ENCODE assay signal across 36 cellular contexts in genomic region chr11:105636496-105636895, GRCh38. TPM values are rescaled to one million over a fixed set of nuclear protein-coding genes. Genes with fewer than 3 reads are reported as not detected.
"Had no signal": no experiment of that assay in that cellular context is flagged by ENCODE, and none has a peak within 500 bp of the region (broad histone marks: within the 10 kb centered on the region; RNA-seq: fewer than 3 reads in every experiment).

No MANE protein-coding gene starts in this region.

- H3K9me3 ChIP-seq: ascending aorta had no signal

- H3K9me3 Mint-ChIP-seq: activated B cell treated with CpG ODN at 0.5 μM for 24 hours; activated CD4-positive, alpha-beta memory T cell treated with anti-CD3 and anti-CD28 coated beads, Interleukin-2, amount 10 ng/mL, durations not matched to agents 7 days and 5 days; activated CD4-positive, alpha-beta T cell treated with anti-CD3 and anti-CD28 coated beads, Interleukin-2, amount 10 ng/mL, durations not matched to agents 7 days and 5 days; activated naive CD4-positive, alpha-beta T cell treated with anti-CD3 and anti-CD28 coated beads, Interleukin-2, amount 10 ng/mL, durations not matched to agents 7 days and 5 days; activated naive CD4-positive, alpha-beta T cell treated with anti-CD3 and anti-CD28 coated beads, Interleukin-2, amount 50 U/mL, for 24 hours; activated naive CD8-positive, alpha-beta T cell treated with anti-CD3 and anti-CD28 coated beads, Interleukin-2, amount 10 ng/mL, durations not matched to agents 7 days and 5 days; activated naive CD8-positive, alpha-beta T cell treated with anti-CD3 and anti-CD28 coated beads, Interleukin-2, amount 50 U/mL, for 24 hours; activated T-cell treated with anti-CD3 and anti-CD28 coated beads, Interleukin-2, amount 50 U/mL, for 24 hours; activated T-helper 2 cell treated with anti-CD3 and anti-CD28 coated beads, Interferon-gamma antibody, Interleukin-2, Interleukin-4, amounts not matched to agents 10 μg/mL and 5 μg/mL and 100 μg/mL, durations not matched to agents 14 hours and 24 hours and 36 hours; brain; central memory CD8-positive, alpha-beta T cell; T-helper 1 cell treated with Interleukin-12 subunit alpha and Interleukin-12 subunit beta and Interleukin-4 antibody, amounts not matched to agents 30 μg/mL and 1 μg/mL, for 36 hours; T-helper 2 cell treated with Interferon-gamma antibody and Interleukin-4, amounts not matched to agents 5 μg/mL and 100 μg/mL, for 36 hours had no signal

- H3K27me3 Mint-ChIP-seq: activated B cell treated with CpG ODN at 0.5 μM for 24 hours; activated CD4-positive, alpha-beta memory T cell treated with anti-CD3 and anti-CD28 coated beads, Interleukin-2, amount 10 ng/mL, durations not matched to agents 7 days and 5 days; activated CD4-positive, alpha-beta T cell treated with anti-CD3 and anti-CD28 coated beads, Interleukin-2, amount 10 ng/mL, durations not matched to agents 7 days and 5 days; activated CD8-positive, alpha-beta memory T cell treated with anti-CD3 and anti-CD28 coated beads, Interleukin-2, amount 10 ng/mL, durations not matched to agents 7 days and 5 days; activated naive CD4-positive, alpha-beta T cell treated with anti-CD3 and anti-CD28 coated beads, Interleukin-2, amount 10 ng/mL, durations not matched to agents 7 days and 5 days; activated naive CD4-positive, alpha-beta T cell treated with anti-CD3 and anti-CD28 coated beads, Interleukin-2, amount 50 U/mL, for 24 hours; activated naive CD8-positive, alpha-beta T cell; activated naive CD8-positive, alpha-beta T cell treated with anti-CD3 and anti-CD28 coated beads, Interleukin-2, amount 10 ng/mL, durations not matched to agents 7 days and 5 days; activated naive CD8-positive, alpha-beta T cell treated with anti-CD3 and anti-CD28 coated beads, Interleukin-2, amount 50 U/mL, for 24 hours; activated T-cell treated with anti-CD3 and anti-CD28 coated beads, Interleukin-2, amount 50 U/mL, for 24 hours; brain; central memory CD8-positive, alpha-beta T cell had no signal

- H3K4me1 ChIP-seq: ascending aorta had no signal

- H3K36me3 ChIP-seq: ascending aorta, cardiac muscle cell had no signal

- FAIRE-seq: bronchial epithelial cell, TTC549 had no signal

- DNase-seq: activated B cell treated with CpG ODN at 0.5 μM for 24 hours; activated CD4-positive, alpha-beta memory T cell treated with anti-CD3 and anti-CD28 coated beads, Interleukin-2, amount 10 ng/mL, durations not matched to agents 7 days and 5 days; activated CD4-positive, alpha-beta T cell treated with anti-CD3 and anti-CD28 coated beads for 48 hours; activated CD4-positive, alpha-beta T cell treated with anti-CD3 and anti-CD28 coated beads, Interleukin-2, amount 10 ng/mL, durations not matched to agents 7 days and 5 days; activated CD4-positive, alpha-beta T cell treated with anti-CD3 and anti-CD28 coated beads, Interleukin-2, amount 50 U/mL, for 48 hours; activated CD4-positive, CD25-positive, alpha-beta regulatory T cell treated with anti-CD3 and anti-CD28 coated beads, Interleukin-2, amount 50 U/mL, for 72 hours; activated CD8-positive, alpha-beta memory T cell treated with anti-CD3 and anti-CD28 coated beads for 24 hours; activated CD8-positive, alpha-beta memory T cell treated with anti-CD3 and anti-CD28 coated beads, Interleukin-2, amount 10 ng/mL, durations not matched to agents 7 days and 5 days; activated CD8-positive, alpha-beta memory T cell treated with anti-CD3 and anti-CD28 coated beads, Interleukin-2, amount 50 U/mL, for 48 hours; activated CD8-positive, alpha-beta T cell treated with anti-CD3 and anti-CD28 coated beads, Interleukin-2, amount 10 ng/mL, durations not matched to agents 7 days and 5 days; activated effector memory CD4-positive, alpha-beta T cell treated with Interleukin-2 at 50 U/mL for 16 hours; activated gamma-delta T cell; activated naive CD4-positive, alpha-beta T cell treated with anti-CD3 and anti-CD28 coated beads, Interleukin-2, amount 10 ng/mL, durations not matched to agents 7 days and 5 days; activated naive CD4-positive, alpha-beta T cell treated with Interleukin-2 at 50 U/mL for 16 hours; activated naive CD8-positive, alpha-beta T cell treated with anti-CD3 and anti-CD28 coated beads, Interleukin-2, amount 10 ng/mL, durations not matched to agents 7 days and 5 days; activated naive CD8-positive, alpha-beta T cell treated with anti-CD3 and anti-CD28 coated beads, Interleukin-2, amount 50 U/mL, for 24 hours; activated T-cell treated with anti-CD3 and anti-CD28 coated beads, Interleukin-2, amount 50 U/mL, for 24 hours; activated T-cell treated with anti-CD3 and anti-CD28 coated beads, Interleukin-2, amount 50 U/mL, for 48 hours; amygdala; anterior cingulate cortex; T-helper 1 cell; T-helper 2 cell; T-helper 9 cell had no signal

- H3K27me3 ChIP-seq: ascending aorta, cardiac muscle cell had no signal

- H3K36me3 Mint-ChIP-seq: activated CD8-positive, alpha-beta memory T cell treated with anti-CD3 and anti-CD28 coated beads, Interleukin-2, amount 10 ng/mL, durations not matched to agents 7 days and 5 days; activated naive CD4-positive, alpha-beta T cell treated with anti-CD3 and anti-CD28 coated beads, Interleukin-2, amount 10 ng/mL, durations not matched to agents 7 days and 5 days; activated naive CD4-positive, alpha-beta T cell treated with anti-CD3 and anti-CD28 coated beads, Interleukin-2, amount 50 U/mL, for 24 hours; activated naive CD8-positive, alpha-beta T cell; activated naive CD8-positive, alpha-beta T cell treated with anti-CD3 and anti-CD28 coated beads, Interleukin-2, amount 10 ng/mL, durations not matched to agents 7 days and 5 days; brain had no signal

- H3K27ac Mint-ChIP-seq: activated B cell treated with CpG ODN at 0.5 μM for 24 hours; activated CD4-positive, alpha-beta memory T cell treated with anti-CD3 and anti-CD28 coated beads, Interleukin-2, amount 10 ng/mL, durations not matched to agents 7 days and 5 days; activated CD4-positive, alpha-beta T cell treated with anti-CD3 and anti-CD28 coated beads, Interleukin-2, amount 10 ng/mL, durations not matched to agents 7 days and 5 days; activated CD8-positive, alpha-beta memory T cell treated with anti-CD3 and anti-CD28 coated beads, Interleukin-2, amount 10 ng/mL, durations not matched to agents 7 days and 5 days; activated CD8-positive, alpha-beta T cell treated with anti-CD3 and anti-CD28 coated beads, Interleukin-2, amount 10 ng/mL, durations not matched to agents 7 days and 5 days; activated naive CD4-positive, alpha-beta T cell treated with anti-CD3 and anti-CD28 coated beads, Interleukin-2, amount 10 ng/mL, durations not matched to agents 7 days and 5 days; activated naive CD4-positive, alpha-beta T cell treated with anti-CD3 and anti-CD28 coated beads, Interleukin-2, amount 50 U/mL, for 24 hours; activated naive CD8-positive, alpha-beta T cell; activated naive CD8-positive, alpha-beta T cell treated with anti-CD3 and anti-CD28 coated beads, Interleukin-2, amount 10 ng/mL, durations not matched to agents 7 days and 5 days; activated naive CD8-positive, alpha-beta T cell treated with anti-CD3 and anti-CD28 coated beads, Interleukin-2, amount 50 U/mL, for 24 hours; activated T-cell treated with anti-CD3 and anti-CD28 coated beads, Interleukin-2, amount 50 U/mL, for 24 hours; activated T-helper 2 cell treated with anti-CD3 and anti-CD28 coated beads, Interferon-gamma antibody, Interleukin-2, Interleukin-4, amounts not matched to agents 10 μg/mL and 5 μg/mL and 100 μg/mL, durations not matched to agents 14 hours and 24 hours and 36 hours; brain; T-helper 1 cell treated with Interleukin-12 subunit alpha and Interleukin-12 subunit beta and Interleukin-4 antibody, amounts not matched to agents 30 μg/mL and 1 μg/mL, for 36 hours; T-helper 2 cell treated with Interferon-gamma antibody and Interleukin-4, amounts not matched to agents 5 μg/mL and 100 μg/mL, for 36 hours had no signal

- H3K4me1 Mint-ChIP-seq: activated B cell treated with CpG ODN at 0.5 μM for 24 hours; activated CD4-positive, alpha-beta memory T cell treated with anti-CD3 and anti-CD28 coated beads, Interleukin-2, amount 10 ng/mL, durations not matched to agents 7 days and 5 days; activated CD4-positive, alpha-beta T cell treated with anti-CD3 and anti-CD28 coated beads, Interleukin-2, amount 10 ng/mL, durations not matched to agents 7 days and 5 days; activated CD8-positive, alpha-beta memory T cell treated with anti-CD3 and anti-CD28 coated beads, Interleukin-2, amount 10 ng/mL, durations not matched to agents 7 days and 5 days; activated naive CD4-positive, alpha-beta T cell treated with anti-CD3 and anti-CD28 coated beads, Interleukin-2, amount 10 ng/mL, durations not matched to agents 7 days and 5 days; activated naive CD4-positive, alpha-beta T cell treated with anti-CD3 and anti-CD28 coated beads, Interleukin-2, amount 50 U/mL, for 24 hours; activated naive CD8-positive, alpha-beta T cell treated with anti-CD3 and anti-CD28 coated beads, Interleukin-2, amount 10 ng/mL, durations not matched to agents 7 days and 5 days; activated naive CD8-positive, alpha-beta T cell treated with anti-CD3 and anti-CD28 coated beads, Interleukin-2, amount 50 U/mL, for 24 hours; central memory CD8-positive, alpha-beta T cell had no signal

- ATAC-seq: activated CD8-positive, alpha-beta memory T cell treated with anti-CD3 and anti-CD28 coated beads, Interleukin-2, amount 10 ng/mL, durations not matched to agents 7 days and 5 days; activated CD8-positive, alpha-beta T cell treated with anti-CD3 and anti-CD28 coated beads, Interleukin-2, amount 10 ng/mL, durations not matched to agents 7 days and 5 days; activated naive CD8-positive, alpha-beta T cell treated with anti-CD3 and anti-CD28 coated beads, Interleukin-2, amount 50 U/mL, for 24 hours had no signal

- H3K4me3 Mint-ChIP-seq: activated B cell treated with CpG ODN at 0.5 μM for 24 hours; activated CD4-positive, alpha-beta memory T cell treated with anti-CD3 and anti-CD28 coated beads, Interleukin-2, amount 10 ng/mL, durations not matched to agents 7 days and 5 days; activated CD4-positive, alpha-beta T cell treated with anti-CD3 and anti-CD28 coated beads, Interleukin-2, amount 10 ng/mL, durations not matched to agents 7 days and 5 days; activated CD8-positive, alpha-beta memory T cell treated with anti-CD3 and anti-CD28 coated beads, Interleukin-2, amount 10 ng/mL, durations not matched to agents 7 days and 5 days; activated CD8-positive, alpha-beta T cell treated with anti-CD3 and anti-CD28 coated beads, Interleukin-2, amount 10 ng/mL, durations not matched to agents 7 days and 5 days; activated naive CD4-positive, alpha-beta T cell treated with anti-CD3 and anti-CD28 coated beads, Interleukin-2, amount 10 ng/mL, durations not matched to agents 7 days and 5 days; activated naive CD4-positive, alpha-beta T cell treated with anti-CD3 and anti-CD28 coated beads, Interleukin-2, amount 50 U/mL, for 24 hours; activated naive CD8-positive, alpha-beta T cell; activated naive CD8-positive, alpha-beta T cell treated with anti-CD3 and anti-CD28 coated beads, Interleukin-2, amount 10 ng/mL, durations not matched to agents 7 days and 5 days; activated naive CD8-positive, alpha-beta T cell treated with anti-CD3 and anti-CD28 coated beads, Interleukin-2, amount 50 U/mL, for 24 hours; activated T-cell treated with anti-CD3 and anti-CD28 coated beads, Interleukin-2, amount 50 U/mL, for 24 hours; brain; central memory CD8-positive, alpha-beta T cell; T-helper 1 cell treated with Interleukin-12 subunit alpha and Interleukin-12 subunit beta and Interleukin-4 antibody, amounts not matched to agents 30 μg/mL and 1 μg/mL, for 36 hours; T-helper 2 cell treated with Interferon-gamma antibody and Interleukin-4, amounts not matched to agents 5 μg/mL and 100 μg/mL, for 36 hours had no signal

- H3K4me3 ChIP-seq: ascending aorta, cardiac muscle cell had no signal

- H3K27ac ChIP-seq: ascending aorta, cardiac muscle cell, VCaP had no signal

RNA-seq across cellular contexts. Expression of gene GRIA4, which starts 26.6 kb away (rescaled TPM):
- total RNA-seq: activated B cell treated with CpG ODN at 0.5 μM for 24 hours; activated CD4-positive, alpha-beta memory T cell treated with anti-CD3 and anti-CD28 coated beads, Interleukin-2, amount 10 ng/mL, durations not matched to agents 7 days and 5 days; activated CD4-positive, alpha-beta T cell treated with anti-CD3 and anti-CD28 coated beads, Interleukin-2, amount 10 ng/mL, durations not matched to agents 7 days and 5 days; activated CD8-positive, alpha-beta memory T cell treated with anti-CD3 and anti-CD28 coated beads, Interleukin-2, amount 10 ng/mL, durations not matched to agents 7 days and 5 days; activated CD8-positive, alpha-beta T cell treated with anti-CD3 and anti-CD28 coated beads, Interleukin-2, amount 10 ng/mL, durations not matched to agents 7 days and 5 days; activated naive CD8-positive, alpha-beta T cell treated with anti-CD3 and anti-CD28 coated beads, Interleukin-2, amount 10 ng/mL, durations not matched to agents 7 days and 5 days; activated T-helper 2 cell treated with anti-CD3 and anti-CD28 coated beads, Interferon-gamma antibody, Interleukin-2, Interleukin-4, amounts not matched to agents 10 μg/mL and 5 μg/mL and 100 μg/mL, durations not matched to agents 14 hours and 24 hours and 36 hours; ascending aorta; bronchial epithelial cell; chondrocyte had no signal
